20 cellular contexts compared by ENCODE assay signal in the genomic region with DNA sequence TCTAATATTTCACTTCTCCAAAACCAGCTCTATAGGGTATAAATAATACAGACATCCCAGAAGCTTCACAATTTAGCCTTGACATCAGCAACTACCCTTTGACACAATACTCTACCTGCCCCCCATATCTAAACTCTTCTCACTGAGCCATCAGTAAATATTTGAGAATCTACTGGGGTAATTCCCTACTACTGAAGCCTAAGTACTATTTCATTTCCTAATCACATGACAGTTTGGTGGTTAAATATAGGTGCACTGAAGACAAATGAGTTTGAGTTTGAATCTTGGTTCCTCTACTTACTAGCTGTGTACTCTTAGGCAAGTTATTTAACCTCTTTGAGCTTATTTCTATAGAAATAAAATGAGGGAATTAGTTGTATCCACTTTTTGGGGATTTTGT.
DNase-seq lines count a peak whose midpoint lies in the region; ATAC-seq and TF ChIP-seq lines count a peak whose summit lies in the region.
"Had no signal": no experiment of that assay in that cellular context is flagged by ENCODE, and none has a peak within 500 bp of the region (broad histone marks: within the 10 kb centered on the region; RNA-seq: fewer than 3 reads in every experiment).

No MANE protein-coding gene starts in this region.

- H3K4me1 ChIP-seq in right lobe of liver = peaks cover 0 to 19% (median 0%) of the 10 kb centered on the region in 4 donors
- H3K4me1 ChIP-seq: BLaER1 treated with 17β-estradiol and CSF1 and Interleukin-3, amounts not matched to agents 10 nM and 100 nM had no signal

- TF ChIP-seq CTCF in right lobe of liver (IDR thresholded peaks at IDR 0.05) = no peak
- TF ChIP-seq CTCF in HFFc6 (IDR thresholded peaks at IDR 0.05) = no peak

- no peak for DNase-seq in right lobe of liver
- DNase-seq in HFFc6 = no peak
- DNase-seq in dermis blood vessel endothelial cell = no peak
- DNase-seq: Calu3; CD8-positive, alpha-beta T cell; DND-41; EL; GOT3; H7; IMR-90 had no signal

- H3K4me3 Mint-ChIP-seq in HFFc6 = no peak overlapping the region
- H3K4me3 Mint-ChIP-seq: B cell; CD8-positive, alpha-beta T cell had no signal

- H3K4me3 ChIP-seq in right lobe of liver = no peak overlapping the region
- H3K4me3 ChIP-seq: BLaER1 treated with 17β-estradiol and CSF1 and Interleukin-3, amounts not matched to agents 10 nM and 100 nM; GM12878; K562 had no signal

- H3K36me3 Mint-ChIP-seq in HFFc6 (ENCODE audit: low read depth) = no peaks in the 10 kb centered on the region
- H3K36me3 Mint-ChIP-seq: CD8-positive, alpha-beta T cell had no signal

- H3K27ac Mint-ChIP-seq in HFFc6 = no peak overlapping the region
- H3K27ac Mint-ChIP-seq: B cell; CD8-positive, alpha-beta T cell had no signal

- no peaks in the 10 kb centered on the region for H3K4me1 Mint-ChIP-seq in HFFc6 (ENCODE audit: low read depth)
- H3K4me1 Mint-ChIP-seq: B cell had no signal

- H3K36me3 ChIP-seq in right lobe of liver = no peaks in the 10 kb centered on the region
- H3K36me3 ChIP-seq: BLaER1 treated with 17β-estradiol and CSF1 and Interleukin-3, amounts not matched to agents 10 nM and 100 nM had no signal

- no peaks in the 10 kb centered on the region for H3K9me3 ChIP-seq in right lobe of liver
- H3K9me3 ChIP-seq: BLaER1 treated with 17β-estradiol and CSF1 and Interleukin-3, amounts not matched to agents 10 nM and 100 nM had no signal

- H3K27ac ChIP-seq in right lobe of liver = peak overlapping the region in 1 of 3 donors; percentile 49
- H3K27ac ChIP-seq: BLaER1 treated with 17β-estradiol and CSF1 and Interleukin-3, amounts not matched to agents 10 nM and 100 nM; HL-60 had no signal

- ATAC-seq in GM18517 (IDR thresholded peaks at IDR 0.05; ENCODE audit: unreplicated experiment) (peak; percentile 96), HG02885 (IDR thresholded peaks at IDR 0.05; ENCODE audit: poor library complexity, unreplicated experiment) (peak; percentile 92), HG03342 (IDR thresholded peaks at IDR 0.05; ENCODE audit: unreplicated experiment) (peak; percentile 93), right lobe of liver (peak; percentile 82 to 94 (median 89)), SK-N-SH treated with all-trans-retinoic acid at 6 μM for 48 hours (no peak)
- ATAC-seq: CD8-positive, alpha-beta T cell; GM12878; HCT116; K562 had no signal

- no peaks in the 10 kb centered on the region for H3K27me3 Mint-ChIP-seq in HFFc6 (ENCODE audit: insufficient read depth)
- H3K27me3 Mint-ChIP-seq: B cell had no signal

- no peaks in the 10 kb centered on the region for H3K27me3 ChIP-seq in right lobe of liver
- H3K27me3 ChIP-seq: BLaER1 treated with 17β-estradiol and CSF1 and Interleukin-3, amounts not matched to agents 10 nM and 100 nM had no signal

- intact Hi-C loops in right lobe of liver (cut with DNase I) = no loop called here

- no peak for TF ChIP-seq POLR2A in right lobe of liver (IDR thresholded peaks at IDR 0.05)

- H3K9me3 Mint-ChIP-seq in HFFc6 = peaks cover 30% of the 10 kb centered on the region

TF ChIP-seq in SK-N-SH treated with all-trans-retinoic acid at 6 μM for 48 hours, 23 proteins besides CTCF, POLR2A, EP300 and RAD21:
- no peak for TF ChIP-seq ZC3H10 (CRISPR knock-in tag; IDR thresholded peaks at IDR 0.05)
- TF ChIP-seq, protein P1, sequence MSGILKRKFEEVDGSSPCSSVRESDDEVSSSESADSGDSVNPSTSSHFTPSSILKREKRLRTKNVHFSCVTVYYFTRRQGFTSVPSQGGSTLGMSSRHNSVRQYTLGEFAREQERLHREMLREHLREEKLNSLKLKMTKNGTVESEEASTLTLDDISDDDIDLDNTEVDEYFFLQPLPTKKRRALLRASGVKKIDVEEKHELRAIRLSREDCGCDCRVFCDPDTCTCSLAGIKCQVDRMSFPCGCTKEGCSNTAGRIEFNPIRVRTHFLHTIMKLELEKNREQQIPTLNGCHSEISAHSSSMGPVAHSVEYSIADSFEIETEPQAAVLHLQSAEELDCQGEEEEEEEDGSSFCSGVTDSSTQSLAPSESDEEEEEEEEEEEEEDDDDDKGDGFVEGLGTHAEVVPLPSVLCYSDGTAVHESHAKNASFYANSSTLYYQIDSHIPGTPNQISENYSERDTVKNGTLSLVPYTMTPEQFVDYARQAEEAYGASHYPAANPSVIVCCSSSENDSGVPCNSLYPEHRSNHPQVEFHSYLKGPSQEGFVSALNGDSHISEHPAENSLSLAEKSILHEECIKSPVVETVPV (CRISPR knock-in tag; IDR thresholded peaks at IDR 0.05) = no peak
- no peak for TF ChIP-seq ISL1 (CRISPR knock-in tag; IDR thresholded peaks at IDR 0.05)
- TF ChIP-seq ESRRG (CRISPR knock-in tag; IDR thresholded peaks at IDR 0.05) = no peak
- no peak for TF ChIP-seq ZFP3 (CRISPR knock-in tag; IDR thresholded peaks at IDR 0.05)
- TF ChIP-seq BACH2 (CRISPR knock-in tag; IDR thresholded peaks at IDR 0.05; ENCODE audit: borderline replicate concordance) = no peak
- TF ChIP-seq ZFP30 (CRISPR knock-in tag; IDR thresholded peaks at IDR 0.05) = no peak
- TF ChIP-seq TCF4 (CRISPR knock-in tag; IDR thresholded peaks at IDR 0.05; ENCODE audit: borderline replicate concordance) = no peak
- no peak for TF ChIP-seq ZNF565 (CRISPR knock-in tag; conservative IDR thresholded peaks at IDR 0.05; ENCODE audit: low read depth)
